9 cellular contexts compared by ENCODE assay signal in the genomic region with DNA sequence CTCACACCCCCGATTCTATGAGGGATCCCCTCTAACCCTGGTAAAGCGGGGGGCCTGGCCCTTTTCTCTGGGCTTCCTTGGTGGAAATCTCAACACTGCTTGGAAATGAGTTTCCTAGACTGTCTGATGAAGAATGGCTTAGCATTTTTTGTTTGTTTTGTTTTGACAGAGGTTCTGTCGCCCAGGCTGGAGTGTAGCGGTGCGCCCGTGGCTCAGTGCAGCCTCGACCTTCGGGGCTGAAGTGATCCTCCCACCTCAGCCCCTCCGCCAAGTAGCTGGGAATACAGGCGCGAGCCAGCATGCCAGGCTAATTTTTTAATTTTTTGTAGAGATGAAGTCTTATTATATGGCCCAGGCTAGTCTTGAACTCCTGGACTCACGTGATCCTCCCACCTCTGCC. TPM values are rescaled to one million over a fixed set of nuclear protein-coding genes. Genes with fewer than 3 reads are reported as not detected.
A peak's percentile ranks its signal among the peaks of the same experiment; 100 is the strongest.
DNase-seq lines count a peak whose midpoint lies in the region; ATAC-seq and TF ChIP-seq lines count a peak whose summit lies in the region.
"Had no signal": no experiment of that assay in that cellular context is flagged by ENCODE, and none has a peak within 500 bp of the region (broad histone marks: within the 10 kb centered on the region; RNA-seq: fewer than 3 reads in every experiment).

No MANE protein-coding gene starts in this region.

- TF ChIP-seq CTCF in RWPE2 (IDR thresholded peaks at IDR 0.05; ENCODE audit: poor library complexity, severe bottlenecking), result no peak
- no peak for TF ChIP-seq CTCF in esophagus squamous epithelium (IDR thresholded peaks at IDR 0.05)

- ATAC-seq in RWPE2 (ENCODE audit: low read depth) (no peak), GM19452 (IDR thresholded peaks at IDR 0.05; ENCODE audit: unreplicated experiment) (no peak)

- peaks cover 6% of the 10 kb centered on the region for H3K79me2 ChIP-seq in trophoblast cell (ENCODE audit: control insufficient read depth, insufficient read depth, low read length, poor library complexity)

- H2BK5ac ChIP-seq in trophoblast cell (ENCODE audit: low read depth, low read length, poor library complexity), result no peak overlapping the region

- 18 to 32% methylated on average over 10 to 12 of the region's 12 CpGs for WGBS in esophagus squamous epithelium, 2 donors
- no CpG with 5 or more reads among the region's 12 CpGs for WGBS in trophoblast cell (ENCODE audit: extremely low coverage, insufficient coverage, insufficient read length)

- H4K8ac ChIP-seq in trophoblast cell (ENCODE audit: low read depth, low read length), result peak overlapping the region; percentile 72

- H3K9me3 ChIP-seq in ES-I3 (ENCODE audit: control insufficient read depth, insufficient read depth, low read length) (no peaks in the 10 kb centered on the region), RWPE2 (ENCODE audit: severe bottlenecking) (no peaks in the 10 kb centered on the region), esophagus squamous epithelium (no peaks in the 10 kb centered on the region), trophoblast cell (ENCODE audit: insufficient read depth, low read depth, low read length) (no peaks in the 10 kb centered on the region)

- no peak for TF ChIP-seq POLR2A in esophagus squamous epithelium (IDR thresholded peaks at IDR 0.05)

- no peak overlapping the region for H3K14ac ChIP-seq in trophoblast cell (ENCODE audit: low read length)

- intact Hi-C loops in esophagus squamous epithelium (cut with DNase I), result no loop called here

- peak overlapping the region; percentile 73 for H2AFZ ChIP-seq in trophoblast cell (ENCODE audit: insufficient read depth, low read length, poor library complexity)

- peak overlapping the region; percentile 79 for H3K4me2 ChIP-seq in trophoblast cell (ENCODE audit: low read length)

- H3K36me3 ChIP-seq in ES-I3 (ENCODE audit: insufficient read depth, low read length) (no peaks in the 10 kb centered on the region), RWPE2 (ENCODE audit: low read depth) (no peaks in the 10 kb centered on the region), esophagus squamous epithelium (no peaks in the 10 kb centered on the region), trophoblast cell (ENCODE audit: control insufficient read depth in 1 of 2, insufficient read depth in 2 of 2, low read length in 2 of 2) (no peaks in the 10 kb centered on the region)

- no peak overlapping the region for H2BK120ac ChIP-seq in trophoblast cell (ENCODE audit: insufficient read depth, low read length, poor library complexity)

- no peak overlapping the region for H2AK5ac ChIP-seq in trophoblast cell (ENCODE audit: low read length)

- H4K91ac ChIP-seq in trophoblast cell (ENCODE audit: low read depth, low read length), result no peak overlapping the region

- H3K4me3 ChIP-seq in RWPE2 (ENCODE audit: severe bottlenecking), result peak overlapping the region; percentile 78
- peak overlapping the region; percentile 70 to 91 (median 74) for H3K4me3 ChIP-seq in esophagus squamous epithelium
- H3K4me3 ChIP-seq in trophoblast cell (ENCODE audit: low read depth, low read length), result no peak overlapping the region

- peaks cover 8% of the 10 kb centered on the region for H3K79me1 ChIP-seq in trophoblast cell (ENCODE audit: low read length)

- H3K27me3 ChIP-seq in RWPE2 (ENCODE audit: insufficient read depth, poor library complexity, severe bottlenecking) (no peaks in the 10 kb centered on the region), esophagus squamous epithelium (peaks cover 0 to 26% (median 2%) of the 10 kb centered on the region in 4 donors), trophoblast cell (ENCODE audit: insufficient read depth, low read length) (no peaks in the 10 kb centered on the region)

- no peak overlapping the region for H3K23ac ChIP-seq in trophoblast cell (ENCODE audit: low read length)

- no peak overlapping the region for H3K4ac ChIP-seq in trophoblast cell (ENCODE audit: low read depth, low read length)

- H3K4me1 ChIP-seq in ES-I3 (ENCODE audit: insufficient read depth, low read length) (peaks cover 4% of the 10 kb centered on the region; the same call in 1 of the 2 replicates), RWPE2 (ENCODE audit: insufficient read depth, poor library complexity, severe bottlenecking) (peaks cover 9% of the 10 kb centered on the region), esophagus squamous epithelium (peaks cover 5 to 36% (median 7%) of the 10 kb centered on the region in 3 donors), trophoblast cell (ENCODE audit: control insufficient read depth in 1 of 2, insufficient read depth in 2 of 2, low read length in 2 of 2) (peaks cover 0 to 4% of the 10 kb centered on the region in 2 experiments)

- H3K9ac ChIP-seq in ES-I3 (ENCODE audit: low read depth, low read length) (peak overlapping the region; percentile 55), trophoblast cell (ENCODE audit: low read length) (no peak overlapping the region)

- no peak overlapping the region for H3K27ac ChIP-seq in RWPE2 (ENCODE audit: poor library complexity, severe bottlenecking)
- H3K27ac ChIP-seq in esophagus squamous epithelium, result peak overlapping the region; percentile 87 to 94 (median 89)
- H3K27ac ChIP-seq in trophoblast cell (ENCODE audit: low read depth, low read length), result no peak overlapping the region

- H2BK12ac ChIP-seq in trophoblast cell (ENCODE audit: low read length), result no peak overlapping the region

- H3K18ac ChIP-seq in trophoblast cell (ENCODE audit: low read length), result no peak overlapping the region

- no peak for DNase-seq in RWPE2 (ENCODE audit: low spot score)
- no peak for DNase-seq in esophagus squamous epithelium (lab: John Stamatoyannopoulos, UW)
- no peak for DNase-seq in trophoblast cell
- no peak for DNase-seq in nucleus accumbens (lab: John Stamatoyannopoulos, UW)
- no peak for DNase-seq in effector CD8-positive, alpha-beta T cell (lab: John Stamatoyannopoulos, UW)
- no peak for DNase-seq in NCI-H1105 (lab: John Stamatoyannopoulos, UW)
- DNase-seq: occipital lobe had no signal

- H4K12ac ChIP-seq in trophoblast cell (ENCODE audit: low read depth, low read length), result peak overlapping the region; percentile 35

RNA-seq across cellular contexts. Expression of gene TC2N, which starts 30.3 kb away (rescaled TPM):
- total RNA-seq in esophagus squamous epithelium, result 10 to 100 TPM; 32.4 to 48.9 (median 44.7) TPM
- polyA plus RNA-seq in trophoblast cell (2013), result 12.1 and 12.5 TPM in 2 replicates

Comparison
In these comparisons a context has a peak if more than half of its experiments do, and no peak if none do; other contexts are left out.
1. H3K27ac ChIP-seq: peak in esophagus squamous epithelium (4 of 4); none in RWPE2 (single experiment) and trophoblast cell (single experiment).